ENCODE assay signal across 8 cellular contexts in the genomic region with DNA sequence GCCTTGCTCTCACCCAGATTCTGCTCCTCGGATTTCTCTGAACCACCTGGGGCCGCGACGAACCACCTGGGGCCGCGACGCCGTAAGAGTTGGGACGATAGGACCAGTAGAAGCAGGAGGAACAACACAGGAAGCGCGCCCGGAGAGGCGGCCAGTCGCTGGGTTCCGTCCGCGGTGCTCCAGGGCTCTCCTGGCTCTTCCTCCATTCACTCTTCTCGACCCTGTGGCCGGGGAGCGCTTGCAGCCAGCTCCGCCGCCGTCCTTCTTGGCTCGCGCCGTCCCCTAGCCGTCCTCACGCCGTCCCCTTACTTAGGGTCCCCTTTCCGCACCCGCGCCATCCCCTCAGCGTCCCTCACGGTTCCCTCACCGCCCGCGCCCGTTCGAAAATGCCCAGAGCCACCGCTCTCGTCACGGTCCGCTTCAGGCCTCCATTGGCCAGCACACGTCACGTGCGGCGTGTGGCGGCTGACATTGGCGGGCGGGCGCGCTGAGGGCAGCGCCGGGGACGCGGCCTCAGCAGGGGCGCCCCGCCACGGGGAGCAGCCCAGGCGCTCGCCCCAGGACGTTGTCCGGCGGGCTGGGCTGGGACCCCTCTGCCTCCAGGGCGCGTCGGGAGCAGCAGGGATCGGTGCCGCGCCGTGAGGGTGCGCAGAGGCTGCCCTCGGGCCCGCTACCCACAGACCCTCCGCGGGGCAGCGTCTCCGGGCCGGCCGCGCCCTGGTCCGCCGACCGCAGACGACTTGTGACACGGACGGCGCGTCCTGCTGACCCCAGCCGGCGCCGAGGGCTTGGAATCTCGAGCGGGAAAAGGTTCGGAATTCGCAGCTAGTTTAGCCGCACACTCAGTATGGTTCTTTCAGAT. TPM values are rescaled to one million over a fixed set of nuclear protein-coding genes. Genes with fewer than 3 reads are reported as not detected.
A peak's percentile ranks its signal among the peaks of the same experiment; 100 is the strongest.
DNase-seq lines count a peak whose midpoint lies in the region; ATAC-seq and TF ChIP-seq lines count a peak whose summit lies in the region.

No MANE protein-coding gene starts in this region.

- CTCF ChIA-PET in HCT116 (lab: Charles Lee): no interaction called here

- RAD21 ChIA-PET in HCT116 (lab: Charles Lee; ENCODE audit: low non-redundant PET in 1 of 2, low total read pairs in 2 of 2, uncharacterized antibody in 2 of 2, unreplicated experiment in 2 of 2): interaction anchor here in 1 of 2 experiments (1.8 kb wide), 1 partner anchor 16 kb away, joined by 4 read pairs; no protein-coding TSS in a partner anchor

- TF ChIP-seq POLR2A in HCT116 (IDR thresholded peaks at IDR 0.05; ENCODE audit: borderline replicate concordance, extremely low read depth, insufficient read depth, insufficient read length) (peak; percentile 77), heart left ventricle (IDR thresholded peaks at IDR 0.05) (peak; percentile 75 to 94)

- peaks cover 10% of the 10 kb centered on the region for H3K36me3 Mint-ChIP-seq in activated naive CD8-positive, alpha-beta T cell treated with anti-CD3 and anti-CD28 coated beads, Interleukin-2, amount 10 ng/mL, durations not matched to agents 7 days and 5 days

- H3K79me2 ChIP-seq in HCT116 (ENCODE audit: insufficient read depth, low read length) (no peaks in the 10 kb centered on the region; the same call in 1 of the 2 replicates), MM.1S (ENCODE audit: low read length) (no peaks in the 10 kb centered on the region)

- H3K9me3 ChIP-seq in HCT116 (ENCODE audit: control insufficient read depth in 1 of 2, insufficient read depth in 1 of 2, low read depth in 1 of 2, low read length in 2 of 2): no peaks in the 10 kb centered on the region
- H3K9me3 ChIP-seq in MM.1S (replicated peaks; ENCODE audit: insufficient read depth, low read length): no peaks in the 10 kb centered on the region; the same call in 1 of the 2 replicates
- H3K9me3 ChIP-seq in heart left ventricle: peaks cover 0 to 2% (median 0%) of the 10 kb centered on the region in 12 donors
- no peaks in the 10 kb centered on the region for H3K9me3 ChIP-seq in upper lobe of right lung

- H4K20me1 ChIP-seq in HCT116 (ENCODE audit: insufficient read depth) (no peaks in the 10 kb centered on the region), MM.1S (ENCODE audit: insufficient read depth, low read length) (no peaks in the 10 kb centered on the region)

- peak overlapping the region; percentile 65 to 73 for H3K4me3 ChIP-seq in HCT116 (replicated peaks in 1 of 2; ENCODE audit: low read depth in 1 of 2, low read length in 2 of 2)
- peak overlapping the region; percentile 82 for H3K4me3 ChIP-seq in MM.1S (ENCODE audit: low read length)
- H3K4me3 ChIP-seq in heart left ventricle: peak overlapping the region; percentile 75 to 99 (median 90)
- peak overlapping the region; percentile 92 for H3K4me3 ChIP-seq in upper lobe of right lung

- H3F3A ChIP-seq in MM.1S (ENCODE audit: insufficient read depth, low read length): no peaks in the 10 kb centered on the region

- peak overlapping the region; percentile 96 for H3K4me2 ChIP-seq in HCT116 (ENCODE audit: low read length)
- peak overlapping the region; percentile 91 for H3K4me2 ChIP-seq in MM.1S (ENCODE audit: low read depth, low read length)

- H3K27me3 Mint-ChIP-seq in activated naive CD8-positive, alpha-beta T cell treated with anti-CD3 and anti-CD28 coated beads, Interleukin-2, amount 10 ng/mL, durations not matched to agents 7 days and 5 days: no peaks in the 10 kb centered on the region

- TF ChIP-seq CTCF in HCT116 (IDR thresholded peaks at IDR 0.05 in 2 of 3, conservative IDR thresholded peaks at IDR 0.05 in 1 of 3; ENCODE audit: borderline replicate concordance in 1 of 3, insufficient read depth in 1 of 3, low read depth in 2 of 3, low read length in 2 of 3) (no peak), MM.1S (IDR thresholded peaks at IDR 0.05; ENCODE audit: low read length) (no peak), heart left ventricle (IDR thresholded peaks at IDR 0.05) (peak in 2 of 12 donors; percentile 6 to 10), upper lobe of right lung (IDR thresholded peaks at IDR 0.05) (no peak)

- WGBS in heart left ventricle, 4 donors: 0 to 1% (median 1%) methylated on average over 54 to 97 of the region's 97 CpGs

- H3K4me1 Mint-ChIP-seq in activated naive CD8-positive, alpha-beta T cell treated with anti-CD3 and anti-CD28 coated beads, Interleukin-2, amount 10 ng/mL, durations not matched to agents 7 days and 5 days: peaks cover 15% of the 10 kb centered on the region

- DNase-seq in GM04504 (ENCODE audit: low read depth): peak; percentile 67
- DNase-seq in HCT116 (ENCODE audit: low read depth, low spot score): peak; percentile 56
- DNase-seq in MM.1S: peak; percentile 89
- peak; percentile 7 for DNase-seq in SKM-1 (lab: John Stamatoyannopoulos, UW; ENCODE audit: unreplicated experiment)
- DNase-seq in activated naive CD8-positive, alpha-beta T cell treated with anti-CD3 and anti-CD28 coated beads, Interleukin-2, amount 10 ng/mL, durations not matched to agents 7 days and 5 days: peak; percentile 88
- DNase-seq in heart left ventricle: peak; percentile 89 to 93 (median 91)
- peak; percentile 78 to 98 (median 87) for DNase-seq in posterior cingulate gyrus
- DNase-seq in upper lobe of right lung: peak; percentile 94

- H3K9ac ChIP-seq in HCT116 (ENCODE audit: low read length) (peak overlapping the region; percentile 72), MM.1S (ENCODE audit: low read length) (peak overlapping the region; percentile 72)

- H3K36me3 ChIP-seq in HCT116 (ENCODE audit: control insufficient read depth in 1 of 2, insufficient read depth in 2 of 2, low read length in 2 of 2) (no peaks in the 10 kb centered on the region), MM.1S (replicated peaks; ENCODE audit: insufficient read depth, low read length) (no peaks in the 10 kb centered on the region), heart left ventricle (no peaks in the 10 kb centered on the region), upper lobe of right lung (no peaks in the 10 kb centered on the region)

- POLR2A ChIA-PET in HCT116 (lab: Charles Lee): no interaction called here
- POLR2A ChIA-PET in activated naive CD8-positive, alpha-beta T cell treated with anti-CD3 and anti-CD28 coated beads, Interleukin-2, amount 10 ng/mL, durations not matched to agents 7 days and 5 days (lab: Charles Lee): interaction anchor here (1.0 kb wide), 1 partner anchor 15 kb away, joined by 3 read pairs; no protein-coding TSS in a partner anchor

- BruUV-seq in HCT116 (replicated peaks; lab: Mats Ljungman, UMichigan): TSS peak; percentile 91

- H3K9me2 ChIP-seq in HCT116 (ENCODE audit: insufficient read depth) (no peaks in the 10 kb centered on the region), MM.1S (replicated peaks; ENCODE audit: insufficient read depth, low read length) (no peaks in the 10 kb centered on the region)

- no peak for TF ChIP-seq RAD21 in HCT116 (IDR thresholded peaks at IDR 0.05; ENCODE audit: low read depth)

- peak overlapping the region; percentile 93 for H3K27ac Mint-ChIP-seq in activated naive CD8-positive, alpha-beta T cell treated with anti-CD3 and anti-CD28 coated beads, Interleukin-2, amount 10 ng/mL, durations not matched to agents 7 days and 5 days

- intact Hi-C loops in HCT116 (cut with micrococcal nuclease): no loop called here
- intact Hi-C loops in heart left ventricle (cut with DNase I): loop anchor here in 1 of 10 donors (5.0 kb wide), 1 partner anchor 137 kb away; no protein-coding TSS in a partner anchor
- intact Hi-C loops in posterior cingulate gyrus (cut with DNase I): no loop called here
- intact Hi-C loops in upper lobe of right lung (cut with DNase I): no loop called here

- H2AFZ ChIP-seq in HCT116 (ENCODE audit: low read depth, low read length, poor library complexity, severe bottlenecking) (peak overlapping the region; percentile 24), MM.1S (ENCODE audit: low read length) (peak overlapping the region; percentile 99)

- no peaks in the 10 kb centered on the region for H3K27me3 ChIP-seq in HCT116 (ENCODE audit: insufficient read depth, low read length)
- no peaks in the 10 kb centered on the region for H3K27me3 ChIP-seq in MM.1S (replicated peaks; ENCODE audit: insufficient read depth, low read length)
- H3K27me3 ChIP-seq in heart left ventricle: no peaks in the 10 kb centered on the region
- no peaks in the 10 kb centered on the region for H3K27me3 ChIP-seq in upper lobe of right lung

- peak; percentile 99 for ATAC-seq in HCT116
- ATAC-seq in activated naive CD8-positive, alpha-beta T cell treated with anti-CD3 and anti-CD28 coated beads, Interleukin-2, amount 10 ng/mL, durations not matched to agents 7 days and 5 days (ENCODE audit: low read depth): peak; percentile 99
- peak; percentile 99 to 100 (median 100) for ATAC-seq in heart left ventricle
- ATAC-seq in upper lobe of right lung: peak; percentile 100

- peaks cover 8% of the 10 kb centered on the region for H3K9me3 Mint-ChIP-seq in activated naive CD8-positive, alpha-beta T cell treated with anti-CD3 and anti-CD28 coated beads, Interleukin-2, amount 10 ng/mL, durations not matched to agents 7 days and 5 days

- H3K4me1 ChIP-seq in HCT116 (ENCODE audit: control insufficient read depth in 1 of 2, insufficient read depth in 2 of 2, low read length in 2 of 2): peaks cover 5 to 22% of the 10 kb centered on the region in 2 experiments; a peak in 3 of 4 replicates
- no peaks in the 10 kb centered on the region; the same call in 1 of the 2 replicates for H3K4me1 ChIP-seq in MM.1S (ENCODE audit: low read length)
- H3K4me1 ChIP-seq in heart left ventricle: peaks cover 0 to 22% (median 14%) of the 10 kb centered on the region in 12 donors
- H3K4me1 ChIP-seq in upper lobe of right lung: peaks cover 4% of the 10 kb centered on the region

- H3K27ac ChIP-seq in HCT116 (ENCODE audit: low read depth, low read length): peak overlapping the region; percentile 68
- H3K27ac ChIP-seq in MM.1S (ENCODE audit: low read length): peak overlapping the region; percentile 25; the same call in 1 of the 2 replicates
- H3K27ac ChIP-seq in heart left ventricle: peak overlapping the region; percentile 77 to 95 (median 88)
- peak overlapping the region; percentile 89 for H3K27ac ChIP-seq in upper lobe of right lung

- peak overlapping the region; percentile 90 for H3K4me3 Mint-ChIP-seq in activated naive CD8-positive, alpha-beta T cell treated with anti-CD3 and anti-CD28 coated beads, Interleukin-2, amount 10 ng/mL, durations not matched to agents 7 days and 5 days

TF ChIP-seq in HCT116, 20 proteins besides CTCF, POLR2A, EP300 and RAD21 (continues in another document):
- peak; percentile 92 for TF ChIP-seq MAX (IDR thresholded peaks at IDR 0.05)
- TF ChIP-seq EGR1 (IDR thresholded peaks at IDR 0.05; ENCODE audit: low read depth): no peak
- peak; percentile 94 for TF ChIP-seq SIN3A (IDR thresholded peaks at IDR 0.05; ENCODE audit: low read depth)

RNA-seq across cellular contexts. Expression of gene PTPDC1, which starts 53.7 kb away (rescaled TPM):
- total RNA-seq in HCT116 (2021; ENCODE audit: unreplicated experiment): 12.7 TPM
- polyA plus RNA-seq in HCT116 (2012): 13.8 and 14.1 TPM in 2 replicates
- total RNA-seq in activated naive CD8-positive, alpha-beta T cell treated with anti-CD3 and anti-CD28 coated beads, Interleukin-2, amount 10 ng/mL, durations not matched to agents 7 days and 5 days: 1 to 10 TPM; 6.3 to 7.2 TPM
- total RNA-seq in heart left ventricle: 10 to 100 TPM in 3 of 9 donors, 1 to 10 TPM in 6; 6.4 to 12.3 (median 9.5) TPM
- polyA plus RNA-seq in heart left ventricle: 1 to 10 TPM; 6.0 to 7.9 TPM
- total RNA-seq in upper lobe of right lung: 10.0 TPM

Comparison
In these comparisons a context has a peak if more than half of its experiments do, and no peak if none do; other contexts are left out.
1. Peak in every context shown above with its lines: DNase-seq, ATAC-seq, H3K4me3 ChIP-seq and H3K27ac ChIP-seq.
2. DNase-seq: peak in every context shown above with its lines; median percentile 94 in upper lobe of right lung; 91 in heart left ventricle; 89 in MM.1S; 88 in activated naive CD8-positive, alpha-beta T cell treated with anti-CD3 and anti-CD28 coated beads, Interleukin-2, amount 10 ng/mL, durations not matched to agents 7 days and 5 days; 87 in posterior cingulate gyrus; 67 in GM04504; 56 in HCT116; 7 in SKM-1.
3. H3K27ac ChIP-seq: peak in every context shown above with its lines; median percentile 89 in upper lobe of right lung; 88 in heart left ventricle; 68 in HCT116; 25 in MM.1S.